16 cellular contexts compared by ENCODE assay signal in genomic region chr5:128629162-128629561, GRCh38.
"Had no signal": no experiment of that assay in that cellular context is flagged by ENCODE, and none has a peak within 500 bp of the region (broad histone marks: within the 10 kb centered on the region; RNA-seq: fewer than 3 reads in every experiment).

No MANE protein-coding gene starts in this region.

- H3K9me3 ChIP-seq: left ventricle myocardium inferior, suprapubic skin had no signal

- H3K36me3 ChIP-seq: left ventricle myocardium inferior, suprapubic skin had no signal

- ATAC-seq: natural killer cell treated with Interleukin-12 subunit alpha and Interleukin-12 subunit beta and Interleukin-15 and Interleukin-18, amount 100 ng/mL, for 72 hours had no signal

- H3K27ac ChIP-seq: left ventricle myocardium inferior, skin epidermis, suprapubic skin had no signal

- DNase-seq: activated CD4-positive, CD25-positive, alpha-beta regulatory T cell treated with anti-CD3 and anti-CD28 coated beads, Interleukin-2, amount 50 U/mL, for 72 hours; activated naive CD8-positive, alpha-beta T cell treated with anti-CD3 and anti-CD28 coated beads for 36 hours; anterior cingulate cortex; erythroblast; hippocampal formation; kidney; left ventricle myocardium inferior; posterior cingulate gyrus; retina; stimulated activated CD4-positive, alpha-beta T cell treated with anti-CD3 and anti-CD28 coated beads, Interleukin-15, amount 100 ng/mL, for 24 hours; stimulated activated CD4-positive, alpha-beta T cell treated with anti-CD3 and anti-CD28 coated beads, Interleukin-4, amount 100 ng/mL, for 24 hours; stimulated activated CD8-positive, alpha-beta memory T cell treated with anti-CD3 and anti-CD28 coated beads, Interleukin-4, amount 100 ng/mL, for 48 hours; trophoblast cell had no signal

- H3K4me3 ChIP-seq: left ventricle myocardium inferior, skin epidermis, suprapubic skin had no signal

- H3K4me1 ChIP-seq: left ventricle myocardium inferior, suprapubic skin had no signal
